In the genomic region with DNA sequence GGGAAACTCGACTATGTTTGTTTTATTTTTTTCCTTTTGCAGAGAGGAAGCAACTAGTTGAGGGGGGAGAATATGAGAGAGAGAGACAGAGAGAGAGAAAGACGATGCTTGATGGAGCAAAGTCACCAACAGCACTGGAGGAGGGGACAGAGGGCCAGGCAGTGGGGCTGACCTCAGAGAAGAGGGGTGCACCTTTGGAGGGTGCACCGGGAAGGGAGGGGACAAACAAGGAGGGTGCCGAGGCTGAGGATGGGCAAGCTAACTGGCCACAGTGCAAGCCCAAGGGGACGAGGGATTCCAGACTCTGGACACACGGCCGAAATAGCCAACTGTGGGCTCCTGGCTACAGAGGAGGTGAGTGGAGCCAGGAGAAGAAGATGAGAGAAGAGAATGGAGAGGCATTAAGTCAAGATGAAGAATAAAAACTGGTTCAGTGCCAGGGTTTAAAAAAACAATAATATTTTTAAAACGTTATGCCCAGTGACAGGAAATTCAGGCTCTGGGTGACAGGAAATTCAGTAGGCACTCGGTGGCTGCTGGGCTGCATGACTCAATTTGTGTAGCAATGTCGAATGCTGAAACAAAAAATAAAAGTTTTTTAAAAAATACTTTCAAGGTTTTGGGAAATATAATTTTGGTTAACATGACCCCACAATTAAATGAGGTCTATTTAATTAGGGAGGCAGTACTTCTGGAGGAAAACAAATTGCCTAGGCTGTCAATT, we compare ENCODE assay signal across 8 cellular contexts. TPM values are rescaled to one million over a fixed set of nuclear protein-coding genes. Genes with fewer than 3 reads are reported as not detected.
A peak's percentile ranks its signal among the peaks of the same experiment; 100 is the strongest.
DNase-seq lines count a peak whose midpoint lies in the region; ATAC-seq and TF ChIP-seq lines count a peak whose summit lies in the region.

No MANE protein-coding gene starts in this region.

- H3K4me3 ChIP-seq in Peyer's patch (peak overlapping the region; percentile 52 to 78 (median 56)), endocrine pancreas (ENCODE audit: control insufficient read depth, insufficient read depth, low read length) (peak overlapping the region; percentile 37), prostate gland (peak overlapping the region in 1 of 2 donors; percentile 46)

- 57% methylated on average over 10 of the region's 10 CpGs for WGBS in prostate gland

- H3K27me3 ChIP-seq in Peyer's patch (no peaks in the 10 kb centered on the region), endocrine pancreas (ENCODE audit: control insufficient read depth, insufficient read depth, low read length) (no peaks in the 10 kb centered on the region), prostate gland (replicated peaks; ENCODE audit: insufficient read depth) (no peaks in the 10 kb centered on the region)

- intact Hi-C loops in prostate gland (cut with DNase I): no loop called here

- H3K27ac ChIP-seq in Peyer's patch (peak overlapping the region; percentile 56 to 90 (median 87)), prostate gland (peak overlapping the region; percentile 78 to 87)

- DNase-seq in EH (ENCODE audit: low read depth) (peak; percentile 30), Peyer's patch (peak in 1 of 3 donors; percentile 58), prostate gland (ENCODE audit: low spot score) (no peak), H4 (ENCODE audit: low spot score) (no peak), HuH-7 (ENCODE audit: low spot score) (no peak)

- TF ChIP-seq CTCF in Peyer's patch (IDR thresholded peaks at IDR 0.05) (no peak), prostate gland (IDR thresholded peaks at IDR 0.05) (no peak)

- H3K9me3 ChIP-seq in Peyer's patch (no peaks in the 10 kb centered on the region), endocrine pancreas (ENCODE audit: control insufficient read depth, low read length) (no peaks in the 10 kb centered on the region), prostate gland (no peaks in the 10 kb centered on the region)

- peaks cover 0 to 16% (median 6%) of the 10 kb centered on the region in 4 donors for H3K4me1 ChIP-seq in Peyer's patch
- H3K4me1 ChIP-seq in endocrine pancreas (ENCODE audit: control insufficient read depth, insufficient read depth, low read length): no peaks in the 10 kb centered on the region
- no peaks in the 10 kb centered on the region for H3K4me1 ChIP-seq in prostate gland (replicated peaks)

- no peaks in the 10 kb centered on the region for H3K36me3 ChIP-seq in Peyer's patch
- H3K36me3 ChIP-seq in endocrine pancreas (ENCODE audit: control insufficient read depth, insufficient read depth, low read length): no peaks in the 10 kb centered on the region
- H3K36me3 ChIP-seq in prostate gland: no peaks in the 10 kb centered on the region

- TF ChIP-seq POLR2A in Peyer's patch (IDR thresholded peaks at IDR 0.05) (no peak), prostate gland (IDR thresholded peaks at IDR 0.05) (no peak)

- ATAC-seq in GM19397 (IDR thresholded peaks at IDR 0.05; ENCODE audit: unreplicated experiment) (no peak), GM18502 (IDR thresholded peaks at IDR 0.05; ENCODE audit: poor library complexity, unreplicated experiment) (no peak)

- H3K9ac ChIP-seq in endocrine pancreas (ENCODE audit: control insufficient read depth, insufficient read depth, low read length): no peak overlapping the region

RNA-seq across cellular contexts. Expression of a gene that starts 13.3 kb away (rescaled TPM):
- total RNA-seq in Peyer's patch (100 to 1,000 TPM; 126 to 311 (median 181) TPM), prostate gland (10 to 100 TPM; 16.6 to 34.8 TPM)
- total RNA-seq in H4 (2014; rRNA removed; shearing (Covaris generic)): 27.0 and 62.0 TPM in 2 replicates
